ENCODE assay signal across 1 cellular context in the genomic region with DNA sequence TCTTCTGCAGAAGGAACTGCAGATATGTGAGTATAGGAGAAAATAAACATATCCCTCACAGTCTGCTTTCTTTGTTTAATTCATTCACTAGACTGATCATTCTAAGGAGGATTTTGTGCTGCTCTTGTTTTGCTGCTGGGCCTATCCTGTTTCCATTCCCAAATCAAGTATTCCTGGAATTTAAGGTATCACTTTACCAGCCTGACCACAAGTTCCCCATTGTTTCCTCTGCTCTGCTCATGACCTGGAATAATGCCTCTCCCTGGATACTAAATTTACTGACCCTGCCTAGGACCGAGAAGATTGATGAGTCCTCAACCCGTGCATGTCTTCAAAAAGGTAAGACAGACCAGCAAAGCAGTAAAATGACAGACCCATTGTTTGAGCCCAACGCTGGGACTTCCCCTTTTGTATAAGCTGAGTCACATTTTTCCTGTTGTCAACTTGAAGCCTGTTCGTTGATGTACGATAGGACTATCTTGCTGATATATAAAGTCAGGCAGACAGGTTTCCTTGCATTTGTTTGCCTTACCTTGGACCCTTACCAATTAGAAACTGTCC.
TF ChIP-seq lines count a peak whose summit lies in the region.

No MANE protein-coding gene starts in this region.

TF ChIP-seq in GM12878, 131 proteins besides CTCF, POLR2A, EP300 and RAD21 (continued from another document and continues in another):
- TF ChIP-seq NKRF (conservative IDR thresholded peaks at IDR 0.05) (no peak), REST (IDR thresholded peaks at IDR 0.05; ENCODE audit: low read depth, low read length) (no peak), BACH1 (IDR thresholded peaks at IDR 0.05; ENCODE audit: borderline replicate concordance) (peak; percentile 76; the same call in 1 of the 2 replicates), POLR2AphosphoS5 (IDR thresholded peaks at IDR 0.05; ENCODE audit: low read length) (no peak), RB1 (IDR thresholded peaks at IDR 0.05; ENCODE audit: borderline replicate concordance) (no peak), MYC (IDR thresholded peaks at IDR 0.05; ENCODE audit: insufficient read depth, insufficient read length, insufficient replicate concordance, low read length, severe bottlenecking) (no peak), POU2F2 (IDR thresholded peaks at IDR 0.05; ENCODE audit: borderline replicate concordance, low read depth, low read length) (peak; percentile 32; the same call in 1 of the 3 replicates), SP1 (IDR thresholded peaks at IDR 0.05; ENCODE audit: low read depth, low read length) (no peak), KDM1A (IDR thresholded peaks at IDR 0.05; ENCODE audit: borderline replicate concordance) (no peak), STAT1 (conservative IDR thresholded peaks at IDR 0.05) (no peak), PKNOX1 (IDR thresholded peaks at IDR 0.05) (peak; percentile 69), RUNX3 (IDR thresholded peaks at IDR 0.05; ENCODE audit: low read length) (no peak; the same call in 1 of the 2 replicates), TCF3 (IDR thresholded peaks at IDR 0.05; ENCODE audit: borderline replicate concordance, insufficient read depth, low read depth, low read length) (no peak), MLLT1 (IDR thresholded peaks at IDR 0.05) (no peak), YY1 (IDR thresholded peaks at IDR 0.05; ENCODE audit: low read depth, low read length) (peak; percentile 56; the same call in 1 of the 2 replicates), E2F8 (IDR thresholded peaks at IDR 0.05; ENCODE audit: low read depth, partially characterized antibody) (no peak), SUZ12 (IDR thresholded peaks at IDR 0.05; ENCODE audit: unreplicated experiment) (no peak), CEBPZ (IDR thresholded peaks at IDR 0.05; ENCODE audit: low read depth, low read length) (no peak), GABPA (IDR thresholded peaks at IDR 0.05; ENCODE audit: low read depth) (0 out of 2 replicates have a peak, but pooled peaks have one; percentile 5), WRNIP1 (IDR thresholded peaks at IDR 0.05; ENCODE audit: borderline replicate concordance, low read depth, low read length) (no peak), RCOR1 (conservative IDR thresholded peaks at IDR 0.05; ENCODE audit: low read depth, low read length) (no peak), GATAD2B (conservative IDR thresholded peaks at IDR 0.05; ENCODE audit: low read depth) (no peak), SRF (IDR thresholded peaks at IDR 0.05; ENCODE audit: low read depth in 2 of 2, low read length in 2 of 2) (no peak), TBL1XR1 (IDR thresholded peaks at IDR 0.05; ENCODE audit: low read depth, low read length) (no peak), CBFB (IDR thresholded peaks at IDR 0.05; ENCODE audit: low read depth) (no peak), SREBF2 (IDR thresholded peaks at IDR 0.05; ENCODE audit: low read length) (no peak), CREM (IDR thresholded peaks at IDR 0.05; ENCODE audit: low read depth) (no peak), NRF1 (conservative IDR thresholded peaks at IDR 0.05; ENCODE audit: low read depth, low read length) (no peak)
- TF ChIP-seq, protein P1, sequence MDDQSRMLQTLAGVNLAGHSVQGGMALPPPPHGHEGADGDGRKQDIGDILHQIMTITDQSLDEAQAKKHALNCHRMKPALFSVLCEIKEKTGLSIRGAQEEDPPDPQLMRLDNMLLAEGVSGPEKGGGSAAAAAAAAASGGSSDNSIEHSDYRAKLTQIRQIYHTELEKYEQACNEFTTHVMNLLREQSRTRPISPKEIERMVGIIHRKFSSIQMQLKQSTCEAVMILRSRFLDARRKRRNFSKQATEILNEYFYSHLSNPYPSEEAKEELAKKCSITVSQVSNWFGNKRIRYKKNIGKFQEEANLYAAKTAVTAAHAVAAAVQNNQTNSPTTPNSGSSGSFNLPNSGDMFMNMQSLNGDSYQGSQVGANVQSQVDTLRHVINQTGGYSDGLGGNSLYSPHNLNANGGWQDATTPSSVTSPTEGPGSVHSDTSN (IDR thresholded peaks at IDR 0.05; ENCODE audit: insufficient replicate concordance, low read depth, low read length): peak; percentile 24
- TF ChIP-seq, protein P2, sequence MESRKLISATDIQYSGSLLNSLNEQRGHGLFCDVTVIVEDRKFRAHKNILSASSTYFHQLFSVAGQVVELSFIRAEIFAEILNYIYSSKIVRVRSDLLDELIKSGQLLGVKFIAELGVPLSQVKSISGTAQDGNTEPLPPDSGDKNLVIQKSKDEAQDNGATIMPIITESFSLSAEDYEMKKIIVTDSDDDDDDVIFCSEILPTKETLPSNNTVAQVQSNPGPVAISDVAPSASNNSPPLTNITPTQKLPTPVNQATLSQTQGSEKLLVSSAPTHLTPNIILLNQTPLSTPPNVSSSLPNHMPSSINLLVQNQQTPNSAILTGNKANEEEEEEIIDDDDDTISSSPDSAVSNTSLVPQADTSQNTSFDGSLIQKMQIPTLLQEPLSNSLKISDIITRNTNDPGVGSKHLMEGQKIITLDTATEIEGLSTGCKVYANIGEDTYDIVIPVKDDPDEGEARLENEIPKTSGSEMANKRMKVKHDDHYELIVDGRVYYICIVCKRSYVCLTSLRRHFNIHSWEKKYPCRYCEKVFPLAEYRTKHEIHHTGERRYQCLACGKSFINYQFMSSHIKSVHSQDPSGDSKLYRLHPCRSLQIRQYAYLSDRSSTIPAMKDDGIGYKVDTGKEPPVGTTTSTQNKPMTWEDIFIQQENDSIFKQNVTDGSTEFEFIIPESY (IDR thresholded peaks at IDR 0.05): no peak
- TF ChIP-seq, protein P3, sequence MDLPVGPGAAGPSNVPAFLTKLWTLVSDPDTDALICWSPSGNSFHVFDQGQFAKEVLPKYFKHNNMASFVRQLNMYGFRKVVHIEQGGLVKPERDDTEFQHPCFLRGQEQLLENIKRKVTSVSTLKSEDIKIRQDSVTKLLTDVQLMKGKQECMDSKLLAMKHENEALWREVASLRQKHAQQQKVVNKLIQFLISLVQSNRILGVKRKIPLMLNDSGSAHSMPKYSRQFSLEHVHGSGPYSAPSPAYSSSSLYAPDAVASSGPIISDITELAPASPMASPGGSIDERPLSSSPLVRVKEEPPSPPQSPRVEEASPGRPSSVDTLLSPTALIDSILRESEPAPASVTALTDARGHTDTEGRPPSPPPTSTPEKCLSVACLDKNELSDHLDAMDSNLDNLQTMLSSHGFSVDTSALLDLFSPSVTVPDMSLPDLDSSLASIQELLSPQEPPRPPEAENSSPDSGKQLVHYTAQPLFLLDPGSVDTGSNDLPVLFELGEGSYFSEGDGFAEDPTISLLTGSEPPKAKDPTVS (IDR thresholded peaks at IDR 0.05; ENCODE audit: low read depth, low read length): no peak
- TF ChIP-seq, protein P4, sequence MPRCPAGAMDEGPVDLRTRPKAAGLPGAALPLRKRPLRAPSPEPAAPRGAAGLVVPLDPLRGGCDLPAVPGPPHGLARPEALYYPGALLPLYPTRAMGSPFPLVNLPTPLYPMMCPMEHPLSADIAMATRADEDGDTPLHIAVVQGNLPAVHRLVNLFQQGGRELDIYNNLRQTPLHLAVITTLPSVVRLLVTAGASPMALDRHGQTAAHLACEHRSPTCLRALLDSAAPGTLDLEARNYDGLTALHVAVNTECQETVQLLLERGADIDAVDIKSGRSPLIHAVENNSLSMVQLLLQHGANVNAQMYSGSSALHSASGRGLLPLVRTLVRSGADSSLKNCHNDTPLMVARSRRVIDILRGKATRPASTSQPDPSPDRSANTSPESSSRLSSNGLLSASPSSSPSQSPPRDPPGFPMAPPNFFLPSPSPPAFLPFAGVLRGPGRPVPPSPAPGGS (IDR thresholded peaks at IDR 0.05; ENCODE audit: borderline replicate concordance, insufficient read depth, low read depth, low read length, poor library complexity, severe bottlenecking): no peak
